ENCODE assay signal across 39 cellular contexts in the genomic region with DNA sequence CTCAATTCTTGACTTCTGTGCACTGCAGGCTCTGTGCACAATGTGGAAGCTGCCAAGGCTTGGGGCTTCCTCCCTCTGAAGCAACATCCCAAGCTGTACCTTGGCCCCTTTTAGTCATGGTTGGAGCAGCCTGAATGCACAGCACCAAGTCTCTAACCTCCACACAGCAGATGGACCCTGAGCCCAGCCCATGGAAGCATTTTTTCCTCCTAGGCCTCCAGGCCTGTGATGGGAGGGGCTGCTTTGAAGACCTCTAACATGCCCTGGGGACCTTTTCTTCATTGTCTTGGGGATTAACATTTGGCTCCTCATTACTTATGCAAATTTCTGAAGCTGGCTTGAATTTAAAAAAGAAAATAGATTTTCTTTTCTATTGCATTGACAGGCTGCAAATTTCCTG.
"Had no signal": no experiment of that assay in that cellular context is flagged by ENCODE, and none has a peak within 500 bp of the region (broad histone marks: within the 10 kb centered on the region; RNA-seq: fewer than 3 reads in every experiment).

No MANE protein-coding gene starts in this region.

- H3K36me3 Mint-ChIP-seq: activated naive CD4-positive, alpha-beta T cell treated with anti-CD3 and anti-CD28 coated beads, Interleukin-2, amount 10 ng/mL, durations not matched to agents 7 days and 5 days; activated naive CD4-positive, alpha-beta T cell treated with anti-CD3 and anti-CD28 coated beads, Interleukin-2, amount 50 U/mL, for 24 hours; activated naive CD8-positive, alpha-beta T cell; activated naive CD8-positive, alpha-beta T cell treated with anti-CD3 and anti-CD28 coated beads for 36 hours; activated naive CD8-positive, alpha-beta T cell treated with anti-CD3 and anti-CD28 coated beads, Interleukin-2, amount 10 ng/mL, durations not matched to agents 7 days and 5 days; brain had no signal

- DNase-seq: activated effector memory CD4-positive, alpha-beta T cell treated with anti-CD3 and anti-CD28 coated beads, Interleukin-2, amount 50 U/mL, for 16 hours; activated effector memory CD4-positive, alpha-beta T cell treated with Interleukin-2 at 50 U/mL for 16 hours; activated gamma-delta T cell; activated gamma-delta T cell treated with Interleukin-2 at 50 U/mL for 16 hours; activated naive CD4-positive, alpha-beta T cell; activated naive CD4-positive, alpha-beta T cell treated with anti-CD3 and anti-CD28 coated beads for 36 hours; activated naive CD4-positive, alpha-beta T cell treated with anti-CD3 and anti-CD28 coated beads, Interleukin-2, amount 10 ng/mL, durations not matched to agents 7 days and 5 days; activated naive CD4-positive, alpha-beta T cell treated with anti-CD3 and anti-CD28 coated beads, Interleukin-2, amount 50 U/mL, for 16 hours; activated naive CD4-positive, alpha-beta T cell treated with Interleukin-2 at 50 U/mL for 16 hours; activated naive CD8-positive, alpha-beta T cell treated with anti-CD3 and anti-CD28 coated beads for 36 hours; activated naive CD8-positive, alpha-beta T cell treated with anti-CD3 and anti-CD28 coated beads, Interleukin-2, amount 10 ng/mL, durations not matched to agents 7 days and 5 days; activated naive CD8-positive, alpha-beta T cell treated with anti-CD3 and anti-CD28 coated beads, Interleukin-2, amount 50 U/mL, for 24 hours; activated T-cell treated with anti-CD3 and anti-CD28 coated beads, Interleukin-2, amount 50 U/mL, for 4 hours; activated T-cell treated with anti-CD3 and anti-CD28 coated beads, Interleukin-2, amount 50 U/mL, for 48 hours; activated T-cell treated with anti-CD3 and anti-CD28 coated beads, Interleukin-2, amount 50 U/mL, for 72 hours; adrenal gland; amniotic stem cell; amygdala; anterior cingulate cortex; aorta; body of pancreas; brain microvascular endothelial cell; caudate nucleus; central memory CD4-positive, alpha-beta T cell; cerebellar nuclear complex had no signal

- H3K4me3 Mint-ChIP-seq: activated naive CD4-positive, alpha-beta T cell treated with anti-CD3 and anti-CD28 coated beads for 36 hours; activated naive CD4-positive, alpha-beta T cell treated with anti-CD3 and anti-CD28 coated beads, Interleukin-2, amount 10 ng/mL, durations not matched to agents 7 days and 5 days; activated naive CD4-positive, alpha-beta T cell treated with anti-CD3 and anti-CD28 coated beads, Interleukin-2, amount 50 U/mL, for 24 hours; activated naive CD8-positive, alpha-beta T cell; activated naive CD8-positive, alpha-beta T cell treated with anti-CD3 and anti-CD28 coated beads for 36 hours; activated naive CD8-positive, alpha-beta T cell treated with anti-CD3 and anti-CD28 coated beads, Interleukin-2, amount 10 ng/mL, durations not matched to agents 7 days and 5 days; activated naive CD8-positive, alpha-beta T cell treated with anti-CD3 and anti-CD28 coated beads, Interleukin-2, amount 50 U/mL, for 24 hours; activated T-cell treated with anti-CD3 and anti-CD28 coated beads, Interleukin-2, amount 50 U/mL, for 4 hours; activated T-cell treated with anti-CD3 and anti-CD28 coated beads, Interleukin-2, amount 50 U/mL, for 72 hours; activated T-helper 1 cell treated with anti-CD3 and anti-CD28 coated beads, Interleukin-12 subunit alpha, Interleukin-12 subunit beta, Interleukin-2, Interleukin-4 antibody, amounts not matched to agents 30 ng/mL and 10 ng/mL and 1 ng/mL, durations not matched to agents 14 hours and 24 hours and 36 hours; activated T-helper 17 cell treated with anti-CD3 and anti-CD28 coated beads, Interleukin-2, amount 50 U/mL, for 72 hours; brain; central memory CD8-positive, alpha-beta T cell had no signal

- H3K9me3 ChIP-seq: adrenal gland had no signal

- H3K27ac Mint-ChIP-seq: activated naive CD4-positive, alpha-beta T cell treated with anti-CD3 and anti-CD28 coated beads for 36 hours; activated naive CD4-positive, alpha-beta T cell treated with anti-CD3 and anti-CD28 coated beads, Interleukin-2, amount 10 ng/mL, durations not matched to agents 7 days and 5 days; activated naive CD4-positive, alpha-beta T cell treated with anti-CD3 and anti-CD28 coated beads, Interleukin-2, amount 50 U/mL, for 24 hours; activated naive CD4-positive, alpha-beta T cell treated with anti-CD3 and anti-CD28 coated beads, Interleukin-2, amount 50 U/mL, for 72 hours; activated naive CD8-positive, alpha-beta T cell; activated naive CD8-positive, alpha-beta T cell treated with anti-CD3 and anti-CD28 coated beads for 36 hours; activated naive CD8-positive, alpha-beta T cell treated with anti-CD3 and anti-CD28 coated beads, Interleukin-2, amount 10 ng/mL, durations not matched to agents 7 days and 5 days; activated naive CD8-positive, alpha-beta T cell treated with anti-CD3 and anti-CD28 coated beads, Interleukin-2, amount 50 U/mL, for 24 hours; activated T-cell treated with anti-CD3 and anti-CD28 coated beads, Interleukin-2, amount 50 U/mL, for 72 hours; activated T-helper 1 cell treated with anti-CD3 and anti-CD28 coated beads, Interleukin-12 subunit alpha, Interleukin-12 subunit beta, Interleukin-2, Interleukin-4 antibody, amounts not matched to agents 30 ng/mL and 10 ng/mL and 1 ng/mL, durations not matched to agents 14 hours and 24 hours and 36 hours; activated T-helper 17 cell treated with anti-CD3 and anti-CD28 coated beads, Interleukin-2, amount 50 U/mL, for 72 hours; activated T-helper 2 cell treated with anti-CD3 and anti-CD28 coated beads, Interferon-gamma antibody, Interleukin-2, Interleukin-4, amounts not matched to agents 10 μg/mL and 5 μg/mL and 100 μg/mL, durations not matched to agents 14 hours and 24 hours and 36 hours; brain had no signal

- FAIRE-seq: astrocyte, bronchial epithelial cell, colon had no signal

- H3K4me3 ChIP-seq: adrenal gland, ascending aorta, body of pancreas, breast epithelium, cardiac muscle cell had no signal

- H3K4me1 Mint-ChIP-seq: activated naive CD4-positive, alpha-beta T cell treated with anti-CD3 and anti-CD28 coated beads, Interleukin-2, amount 10 ng/mL, durations not matched to agents 7 days and 5 days; activated naive CD4-positive, alpha-beta T cell treated with anti-CD3 and anti-CD28 coated beads, Interleukin-2, amount 50 U/mL, for 24 hours; activated naive CD8-positive, alpha-beta T cell treated with anti-CD3 and anti-CD28 coated beads for 36 hours; activated naive CD8-positive, alpha-beta T cell treated with anti-CD3 and anti-CD28 coated beads, Interleukin-2, amount 10 ng/mL, durations not matched to agents 7 days and 5 days; activated naive CD8-positive, alpha-beta T cell treated with anti-CD3 and anti-CD28 coated beads, Interleukin-2, amount 50 U/mL, for 24 hours; activated T-helper 17 cell treated with anti-CD3 and anti-CD28 coated beads, Interleukin-2, amount 50 U/mL, for 72 hours; brain; central memory CD8-positive, alpha-beta T cell had no signal

- ATAC-seq: activated naive CD4-positive, alpha-beta T cell treated with anti-CD3 and anti-CD28 coated beads, Interleukin-2, amount 50 U/mL, for 72 hours; activated naive CD8-positive, alpha-beta T cell treated with anti-CD3 and anti-CD28 coated beads, Interleukin-2, amount 50 U/mL, for 24 hours; activated T-cell treated with anti-CD3 and anti-CD28 coated beads, Interleukin-2, amount 50 U/mL, for 4 hours; activated T-cell treated with anti-CD3 and anti-CD28 coated beads, Interleukin-2, amount 50 U/mL, for 72 hours; activated T-helper 17 cell treated with anti-CD3 and anti-CD28 coated beads, Interleukin-2, amount 50 U/mL, for 72 hours; body of pancreas had no signal

- H3K27me3 ChIP-seq: adrenal gland, ascending aorta, body of pancreas, brain microvascular endothelial cell, breast epithelium, cardiac muscle cell had no signal

- H3K27ac ChIP-seq: adrenal gland, ascending aorta, body of pancreas, brain microvascular endothelial cell, breast epithelium, cardiac muscle cell had no signal

- H3K4me1 ChIP-seq: adrenal gland, ascending aorta, body of pancreas, breast epithelium had no signal

- H3K36me3 ChIP-seq: adrenal gland, ascending aorta, brain microvascular endothelial cell, breast epithelium, cardiac muscle cell had no signal

- H3K27me3 Mint-ChIP-seq: activated naive CD4-positive, alpha-beta T cell treated with anti-CD3 and anti-CD28 coated beads, Interleukin-2, amount 10 ng/mL, durations not matched to agents 7 days and 5 days; activated naive CD8-positive, alpha-beta T cell treated with anti-CD3 and anti-CD28 coated beads for 36 hours; activated naive CD8-positive, alpha-beta T cell treated with anti-CD3 and anti-CD28 coated beads, Interleukin-2, amount 10 ng/mL, durations not matched to agents 7 days and 5 days; activated naive CD8-positive, alpha-beta T cell treated with anti-CD3 and anti-CD28 coated beads, Interleukin-2, amount 50 U/mL, for 24 hours; central memory CD8-positive, alpha-beta T cell had no signal
